21 cellular contexts compared by ENCODE assay signal in the genomic region with DNA sequence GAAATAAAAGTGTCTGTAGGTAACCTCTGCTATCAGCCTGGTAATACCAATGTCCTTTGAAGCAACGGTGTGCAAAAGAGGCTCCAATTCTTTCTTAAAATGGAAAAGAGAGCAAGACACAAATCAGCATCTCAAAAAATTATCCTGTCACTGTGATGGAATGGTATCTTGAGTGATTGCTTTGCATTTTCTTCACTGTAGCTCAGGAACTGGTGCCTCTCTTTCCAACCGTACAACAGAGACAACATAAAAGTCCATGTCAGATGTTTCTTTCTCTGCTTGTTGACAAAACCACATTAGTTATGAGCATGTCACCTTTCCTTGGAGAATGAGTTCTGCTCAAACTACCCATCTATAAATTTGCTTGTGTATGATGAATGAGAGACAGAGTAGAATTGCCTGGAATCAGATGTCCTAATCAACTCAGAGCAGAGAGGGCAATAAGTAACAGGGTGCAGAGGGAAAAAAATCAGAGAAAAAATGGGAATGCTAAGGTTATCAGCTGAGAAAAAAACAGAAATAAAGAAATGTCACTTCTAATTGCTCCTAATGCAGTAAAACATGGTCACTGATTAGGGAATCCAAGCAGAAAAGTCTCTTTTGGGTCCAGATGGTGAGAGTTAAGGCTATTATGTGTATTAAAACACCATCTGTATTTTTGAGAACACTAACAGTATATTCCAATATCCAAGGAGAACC.
"Had no signal": no experiment of that assay in that cellular context is flagged by ENCODE, and none has a peak within 500 bp of the region (broad histone marks: within the 10 kb centered on the region; RNA-seq: fewer than 3 reads in every experiment).

No MANE protein-coding gene starts in this region.

- H3K9me3 ChIP-seq: right lobe of liver, tibial artery had no signal

- H3K36me3 ChIP-seq: right lobe of liver, tibial artery had no signal

- H3K27me3 ChIP-seq: foreskin keratinocyte, right lobe of liver, tibial artery had no signal

- FAIRE-seq: small intestine had no signal

- H3K4me1 Mint-ChIP-seq: natural killer cell; stimulated activated naive CD8-positive, alpha-beta T cell treated with anti-CD3 and anti-CD28 coated beads, Interleukin-15, amount 100 ng/mL, for 72 hours had no signal

- H3K4me3 Mint-ChIP-seq: activated CD4-positive, alpha-beta memory T cell treated with anti-CD3 and anti-CD28 coated beads for 36 hours; activated naive CD8-positive, alpha-beta T cell treated with anti-CD3 and anti-CD28 coated beads, Interleukin-2, amount 50 U/mL, for 24 hours; natural killer cell; stimulated activated effector memory CD8-positive, alpha-beta T cell treated with anti-CD3 and anti-CD28 coated beads, Interleukin-12 subunit alpha, Interleukin-12 subunit beta, amount 100 ng/mL, for 72 hours; stimulated activated naive CD8-positive, alpha-beta T cell treated with anti-CD3 and anti-CD28 coated beads, Interleukin-15, amount 100 ng/mL, for 72 hours had no signal

- ATAC-seq: foreskin keratinocyte, left ventricle myocardium superior, natural killer cell, right lobe of liver had no signal

- H3K27ac Mint-ChIP-seq: activated CD4-positive, alpha-beta memory T cell treated with anti-CD3 and anti-CD28 coated beads for 36 hours; activated naive CD8-positive, alpha-beta T cell treated with anti-CD3 and anti-CD28 coated beads, Interleukin-2, amount 50 U/mL, for 24 hours; natural killer cell; stimulated activated effector memory CD8-positive, alpha-beta T cell treated with anti-CD3 and anti-CD28 coated beads, Interleukin-12 subunit alpha, Interleukin-12 subunit beta, amount 100 ng/mL, for 72 hours; stimulated activated naive CD8-positive, alpha-beta T cell treated with anti-CD3 and anti-CD28 coated beads, Interleukin-15, amount 100 ng/mL, for 72 hours had no signal

- H3K4me1 ChIP-seq: foreskin keratinocyte, parathyroid adenoma, right lobe of liver had no signal

- DNase-seq: activated effector memory CD4-positive, alpha-beta T cell treated with anti-CD3 and anti-CD28 coated beads, Interleukin-2, amount 50 U/mL, for 16 hours; activated naive CD4-positive, alpha-beta T cell treated with anti-CD3 and anti-CD28 coated beads, Interleukin-2, amount 50 U/mL, for 16 hours; activated naive CD8-positive, alpha-beta T cell treated with anti-CD3 and anti-CD28 coated beads, Interleukin-2, amount 50 U/mL, for 24 hours; anterior cingulate cortex; effector CD8-positive, alpha-beta T cell; foreskin keratinocyte; hippocampal formation; left ventricle myocardium superior; midbrain; natural killer cell; nucleus accumbens; right lobe of liver; small intestine; stimulated activated CD4-positive, alpha-beta T cell treated with anti-CD3 and anti-CD28 coated beads, Interleukin-2, amount 100 ng/mL, for 24 hours; stimulated activated naive CD8-positive, alpha-beta T cell treated with anti-CD3 and anti-CD28 coated beads, Interleukin-15, amount 100 ng/mL, for 72 hours; T-helper 9 cell; tibial artery had no signal

- H3K4me3 ChIP-seq: right lobe of liver, tibial artery had no signal

- H3K36me3 Mint-ChIP-seq: activated CD4-positive, alpha-beta memory T cell treated with anti-CD3 and anti-CD28 coated beads for 36 hours; brain; natural killer cell; stimulated activated effector memory CD8-positive, alpha-beta T cell treated with anti-CD3 and anti-CD28 coated beads, Interleukin-12 subunit alpha, Interleukin-12 subunit beta, amount 100 ng/mL, for 72 hours had no signal

- H3K27ac ChIP-seq: foreskin keratinocyte, parathyroid adenoma, right lobe of liver, tibial artery had no signal

- H3K9me3 Mint-ChIP-seq: activated CD4-positive, alpha-beta memory T cell treated with anti-CD3 and anti-CD28 coated beads for 36 hours; activated naive CD8-positive, alpha-beta T cell treated with anti-CD3 and anti-CD28 coated beads, Interleukin-2, amount 50 U/mL, for 24 hours; brain; stimulated activated effector memory CD8-positive, alpha-beta T cell treated with anti-CD3 and anti-CD28 coated beads, Interleukin-12 subunit alpha, Interleukin-12 subunit beta, amount 100 ng/mL, for 72 hours; stimulated activated naive CD8-positive, alpha-beta T cell treated with anti-CD3 and anti-CD28 coated beads, Interleukin-15, amount 100 ng/mL, for 72 hours had no signal

- H3K27me3 Mint-ChIP-seq: stimulated activated naive CD8-positive, alpha-beta T cell treated with anti-CD3 and anti-CD28 coated beads, Interleukin-15, amount 100 ng/mL, for 72 hours had no signal
